21 cellular contexts compared by ENCODE assay signal in genomic region chr10:37285063-37285462, GRCh38.
DNase-seq lines count a peak whose midpoint lies in the region; ATAC-seq and TF ChIP-seq lines count a peak whose summit lies in the region.
"Had no signal": no experiment of that assay in that cellular context is flagged by ENCODE, and none has a peak within 500 bp of the region (broad histone marks: within the 10 kb centered on the region; RNA-seq: fewer than 3 reads in every experiment).

No MANE protein-coding gene starts in this region.

- no peak overlapping the region for H3K4me3 ChIP-seq in esophagus muscularis mucosa
- no peak overlapping the region for H3K4me3 ChIP-seq in lower lobe of right lung
- no peak overlapping the region for H3K4me3 ChIP-seq in aorta (ENCODE audit: low read length in 2 of 2)
- H3K4me3 ChIP-seq: A549; BLaER1 treated with 17β-estradiol and CSF1 and Interleukin-3, amounts not matched to agents 10 nM and 100 nM; GM12878 had no signal

- no peak for TF ChIP-seq POLR2A in esophagus muscularis mucosa (IDR thresholded peaks at IDR 0.05; ENCODE audit: low read depth)

- no peak for TF ChIP-seq EP300 in esophagus muscularis mucosa (IDR thresholded peaks at IDR 0.05)

- H3K27ac ChIP-seq in esophagus muscularis mucosa (replicated peaks in 1 of 4) (no peak overlapping the region), lower lobe of right lung (no peak overlapping the region), aorta (ENCODE audit: low read depth in 1 of 2, low read length in 2 of 2) (no peak overlapping the region)
- H3K27ac ChIP-seq: 22Rv1; A549; BLaER1 treated with 17β-estradiol and CSF1 and Interleukin-3, amounts not matched to agents 10 nM and 100 nM; C4-2B had no signal

- TF ChIP-seq CTCF in esophagus muscularis mucosa (IDR thresholded peaks at IDR 0.05) (no peak), lower lobe of right lung (IDR thresholded peaks at IDR 0.05) (no peak)

- no peaks in the 10 kb centered on the region for H3K4me1 ChIP-seq in esophagus muscularis mucosa
- H3K4me1 ChIP-seq in lower lobe of right lung: no peaks in the 10 kb centered on the region
- no peaks in the 10 kb centered on the region for H3K4me1 ChIP-seq in aorta (ENCODE audit: control insufficient read depth in 1 of 2, insufficient read depth in 2 of 2, low read length in 2 of 2)
- H3K4me1 ChIP-seq: BLaER1 treated with 17β-estradiol and CSF1 and Interleukin-3, amounts not matched to agents 10 nM and 100 nM; Caco-2 had no signal

- ATAC-seq in lower lobe of right lung (peak; percentile 9 to 38), sciatic nerve (peak; percentile 48), aorta (ENCODE audit: low FRiP score) (peak; percentile 38), GM18502 (IDR thresholded peaks at IDR 0.05; ENCODE audit: poor library complexity, unreplicated experiment) (no peak)
- ATAC-seq: A549; CD8-positive, alpha-beta T cell; GM12878 had no signal

- intact Hi-C loops in esophagus muscularis mucosa (cut with DNase I) (no loop called here), lower lobe of right lung (cut with DNase I) (no loop called here), sciatic nerve (cut with DNase I) (no loop called here), aorta (cut with DNase I) (no loop called here)

- 86% methylated on average over 3 of the region's 18 CpGs for WGBS in esophagus muscularis mucosa
- WGBS in aorta, 2 donors: 92 to 96% methylated on average over 18 of the region's 18 CpGs

- peak; percentile 57 for DNase-seq in esophagus muscularis mucosa (ENCODE audit: extremely low spot score)
- no peak for DNase-seq in lower lobe of right lung
- no peak for DNase-seq in sciatic nerve (ENCODE audit: low spot score)
- no peak for DNase-seq in aorta
- no peak for DNase-seq in DMS53 (lab: John Stamatoyannopoulos, UW)
- no peak for DNase-seq in NCI-H1436 treated with DMSO at 0.1 percent for 48 hours (lab: John Stamatoyannopoulos, UW)
- DNase-seq: AML-193; Caco-2; Calu3; CD4-positive, alpha-beta T cell; CD8-positive, alpha-beta T cell; DMS79; DND-41; EL; GDM1 had no signal

- H3K9me3 ChIP-seq in esophagus muscularis mucosa (peaks cover 0 to 23% (median 11%) of the 10 kb centered on the region in 4 donors), lower lobe of right lung (peaks cover 5% of the 10 kb centered on the region), aorta (ENCODE audit: control insufficient read depth, low read length) (peaks cover 10% of the 10 kb centered on the region)

- H3K36me3 ChIP-seq in esophagus muscularis mucosa (no peaks in the 10 kb centered on the region), lower lobe of right lung (no peaks in the 10 kb centered on the region), aorta (ENCODE audit: control insufficient read depth in 1 of 2, insufficient read depth in 2 of 2, low read length in 1 of 2) (no peaks in the 10 kb centered on the region)
- H3K36me3 ChIP-seq: BLaER1 treated with 17β-estradiol and CSF1 and Interleukin-3, amounts not matched to agents 10 nM and 100 nM had no signal

- H3K27me3 ChIP-seq in esophagus muscularis mucosa: no peaks in the 10 kb centered on the region
- H3K27me3 ChIP-seq in lower lobe of right lung (ENCODE audit: low read depth): no peaks in the 10 kb centered on the region
- H3K27me3 ChIP-seq in aorta (ENCODE audit: control insufficient read depth in 1 of 2, insufficient read depth in 2 of 2, low read length in 1 of 2): no peaks in the 10 kb centered on the region
- H3K27me3 ChIP-seq: BLaER1 treated with 17β-estradiol and CSF1 and Interleukin-3, amounts not matched to agents 10 nM and 100 nM had no signal
